ENCODE assay signal across 23 cellular contexts in genomic region chr9:107650321-107650720, GRCh38.
DNase-seq lines count a peak whose midpoint lies in the region; TF ChIP-seq lines count a peak whose summit lies in the region.
"Had no signal": no experiment of that assay in that cellular context is flagged by ENCODE, and none has a peak within 500 bp of the region (broad histone marks: within the 10 kb centered on the region; RNA-seq: fewer than 3 reads in every experiment).

No MANE protein-coding gene starts in this region.

- in situ Hi-C loops in GM13976 (cut with MboI; ENCODE audit: low sequenced_read_pairs, unreplicated experiment): no loop called here

- no peak overlapping the region for H3K4me3 Mint-ChIP-seq in Calu3 (ENCODE audit: low read depth, unreplicated experiment)
- H3K4me3 Mint-ChIP-seq: H9 had no signal

- no peaks in the 10 kb centered on the region for H3K27me3 Mint-ChIP-seq in Calu3 (ENCODE audit: unreplicated experiment)

- intact Hi-C loops in Calu3 (cut with micrococcal nuclease; ENCODE audit: unreplicated experiment): no loop called here

- TF ChIP-seq CTCF in fibroblast of lung (conservative IDR thresholded peaks at IDR 0.05 in 1 of 2, IDR thresholded peaks at IDR 0.05 in 1 of 2; ENCODE audit: low read depth in 1 of 2, low read length in 2 of 2) (no peak), Peyer's patch (IDR thresholded peaks at IDR 0.05) (no peak), Calu3 (IDR thresholded peaks at IDR 0.05; ENCODE audit: unreplicated experiment) (no peak), GM13976 (IDR thresholded peaks at IDR 0.05; ENCODE audit: borderline replicate concordance, control extremely low read depth, extremely low read depth, insufficient read depth, missing control alignments) (no peak)

- BruUV-seq in Calu3 (replicated peaks; lab: Mats Ljungman, UMichigan): no TSS peak

- H3K27ac ChIP-seq in SJCRH30: no peak overlapping the region
- H3K27ac ChIP-seq in fibroblast of lung (ENCODE audit: insufficient read depth, low read length): no peak overlapping the region
- H3K27ac ChIP-seq in Peyer's patch: no peak overlapping the region
- H3K27ac ChIP-seq: coronary artery, foreskin keratinocyte, ovary, right lobe of liver, testis had no signal

- no peaks in the 10 kb centered on the region for H3K9me3 Mint-ChIP-seq in Calu3 (ENCODE audit: low read depth, unreplicated experiment)
- H3K9me3 Mint-ChIP-seq: H9 had no signal

- H3K27me3 ChIP-seq in SJCRH30 (no peaks in the 10 kb centered on the region), fibroblast of lung (ENCODE audit: control insufficient read depth, insufficient read depth, low read length) (no peaks in the 10 kb centered on the region), Peyer's patch (no peaks in the 10 kb centered on the region)
- H3K27me3 ChIP-seq: ovary, right lobe of liver, testis had no signal

- no peaks in the 10 kb centered on the region for H4K20me1 ChIP-seq in fibroblast of lung (ENCODE audit: control insufficient read depth, extremely low read depth, insufficient read depth, low read length)

- H3K4me1 Mint-ChIP-seq in Calu3 (ENCODE audit: low read depth, unreplicated experiment): peaks cover under 1% of the 10 kb centered on the region
- H3K4me1 Mint-ChIP-seq: CD8-positive, alpha-beta memory T cell had no signal

- H3K4me1 ChIP-seq in SJCRH30 (peaks cover 7% of the 10 kb centered on the region), fibroblast of lung (ENCODE audit: control insufficient read depth, extremely low read depth, insufficient read depth, low read length) (no peaks in the 10 kb centered on the region), Peyer's patch (peaks cover 0 to 5% (median 0%) of the 10 kb centered on the region in 4 donors)
- H3K4me1 ChIP-seq: foreskin keratinocyte, testis had no signal

- CTCF ChIA-PET in Calu3 (lab: Charles Lee): no interaction called here

- H3K4me3 ChIP-seq in SJCRH30 (no peak overlapping the region), fibroblast of lung (replicated peaks in 1 of 4; ENCODE audit: control extremely low read depth in 1 of 4, insufficient read depth in 1 of 4, low read depth in 3 of 4, low read length in 4 of 4) (no peak overlapping the region), skeletal muscle cell (ENCODE audit: low read depth, low read length) (no peak overlapping the region), Peyer's patch (no peak overlapping the region)
- H3K4me3 ChIP-seq: coronary artery, ovary, right lobe of liver, testis had no signal

- H3K9me3 ChIP-seq in SJCRH30 (replicated peaks) (no peaks in the 10 kb centered on the region), fibroblast of lung (ENCODE audit: control insufficient read depth, insufficient read depth, low read depth, low read length) (no peaks in the 10 kb centered on the region), Peyer's patch (no peaks in the 10 kb centered on the region)
- H3K9me3 ChIP-seq: ovary, right lobe of liver, testis had no signal

- H3K36me3 Mint-ChIP-seq in Calu3 (ENCODE audit: insufficient read depth, unreplicated experiment): no peaks in the 10 kb centered on the region
- H3K36me3 Mint-ChIP-seq: activated naive CD4-positive, alpha-beta T cell treated with anti-CD3 and anti-CD28 coated beads, Interleukin-2, amount 50 U/mL, for 72 hours; CD8-positive, alpha-beta memory T cell had no signal

- DNase-seq in EH (ENCODE audit: low read depth) (peak; percentile 86), SJCRH30 (peak; percentile 43 to 65), fibroblast of lung (ENCODE audit: low read depth in 2 of 2) (peak; percentile 42 to 92), skeletal muscle cell (ENCODE audit: low read depth) (peak; percentile 25), Peyer's patch (no peak), Calu3 (no peak), GM13976 (ENCODE audit: low spot score) (no peak), GOT3 (lab: John Stamatoyannopoulos, UW) (no peak)
- DNase-seq: AML-193; CD8-positive, alpha-beta memory T cell; H9; hippocampal formation; Karpas-422; kidney; NCI-H1105; NCI-H2107; ovary; right lobe of liver; T1000; testis had no signal

- H3K4me2 ChIP-seq in fibroblast of lung (ENCODE audit: extremely low read depth, insufficient read depth, low read length): no peak overlapping the region

- no peak overlapping the region for H3K9ac ChIP-seq in fibroblast of lung (ENCODE audit: insufficient read depth, low read length)

- no peak overlapping the region for H2AFZ ChIP-seq in fibroblast of lung (ENCODE audit: low read length)

- no peaks in the 10 kb centered on the region for H3K79me2 ChIP-seq in fibroblast of lung (ENCODE audit: control insufficient read depth, insufficient read depth, low read length)

- H3K36me3 ChIP-seq in SJCRH30 (no peaks in the 10 kb centered on the region), fibroblast of lung (ENCODE audit: control insufficient read depth, insufficient read depth, low read length) (no peaks in the 10 kb centered on the region), Peyer's patch (no peaks in the 10 kb centered on the region)
- H3K36me3 ChIP-seq: ovary, right lobe of liver had no signal

- no peak for TF ChIP-seq POLR2A in Peyer's patch (IDR thresholded peaks at IDR 0.05)

- no peak overlapping the region for H3K27ac Mint-ChIP-seq in Calu3 (ENCODE audit: unreplicated experiment)
- H3K27ac Mint-ChIP-seq: activated naive CD4-positive, alpha-beta T cell treated with anti-CD3 and anti-CD28 coated beads, Interleukin-2, amount 50 U/mL, for 72 hours; CD8-positive, alpha-beta memory T cell; H9 had no signal

Comparison
In these comparisons a context has a peak if more than half of its experiments do, and no peak if none do; other contexts are left out.
1. DNase-seq: peak in EH (single experiment), SJCRH30 (2 of 2), fibroblast of lung (2 of 2) and skeletal muscle cell (single experiment); none in Peyer's patch (0 of 3), Calu3 (single experiment), GM13976 (single experiment) and GOT3 (single experiment).